In the genomic region with DNA sequence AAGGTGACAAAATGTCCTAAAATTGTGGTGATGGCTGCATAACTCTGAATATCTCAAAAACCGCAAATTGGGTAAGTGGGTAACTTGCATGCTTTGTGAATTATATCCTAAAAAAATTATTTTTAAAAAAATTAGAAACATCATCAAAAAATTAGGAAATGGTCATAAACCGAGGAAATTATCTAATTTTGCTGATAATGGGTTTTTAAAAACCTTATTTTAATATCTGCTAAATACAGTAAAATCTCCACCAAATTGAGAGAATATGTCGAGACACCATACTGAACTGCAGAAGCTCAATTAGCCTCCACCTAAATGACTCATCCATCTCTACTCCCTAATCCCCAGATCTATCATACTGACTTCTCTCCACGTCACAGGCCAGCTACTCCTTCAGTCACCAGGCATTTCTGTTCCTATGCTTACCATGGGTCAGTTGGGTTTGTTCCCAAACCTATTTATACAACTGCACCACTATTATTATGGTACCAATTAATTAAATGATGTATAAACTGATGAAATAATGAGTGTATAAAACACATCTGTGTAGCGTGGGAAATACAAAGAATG, we compare ENCODE assay signal across 1 cellular context.
TF ChIP-seq lines count a peak whose summit lies in the region.

No MANE protein-coding gene starts in this region.

TF ChIP-seq in IMR-90, 13 proteins besides CTCF, POLR2A, EP300 and RAD21 (continued from another document):
- TF ChIP-seq RCOR1 (IDR thresholded peaks at IDR 0.05; ENCODE audit: insufficient replicate concordance, low read length) (no peak), MAFK (IDR thresholded peaks at IDR 0.05; ENCODE audit: low read depth, low read length) (peak; percentile 56), CEBPB (IDR thresholded peaks at IDR 0.05; ENCODE audit: low read depth, low read length) (no peak), CHD1 (IDR thresholded peaks at IDR 0.05; ENCODE audit: low read depth, low read length) (no peak), RFX5 (IDR thresholded peaks at IDR 0.05; ENCODE audit: low read depth, low read length) (no peak)
- TF ChIP-seq, protein P1, sequence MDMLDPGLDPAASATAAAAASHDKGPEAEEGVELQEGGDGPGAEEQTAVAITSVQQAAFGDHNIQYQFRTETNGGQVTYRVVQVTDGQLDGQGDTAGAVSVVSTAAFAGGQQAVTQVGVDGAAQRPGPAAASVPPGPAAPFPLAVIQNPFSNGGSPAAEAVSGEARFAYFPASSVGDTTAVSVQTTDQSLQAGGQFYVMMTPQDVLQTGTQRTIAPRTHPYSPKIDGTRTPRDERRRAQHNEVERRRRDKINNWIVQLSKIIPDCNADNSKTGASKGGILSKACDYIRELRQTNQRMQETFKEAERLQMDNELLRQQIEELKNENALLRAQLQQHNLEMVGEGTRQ (IDR thresholded peaks at IDR 0.05; ENCODE audit: low read depth, low read length): no peak
TF ChIP-seq in IMR-90: peak in this region for 3.
